Comparison of ENCODE assay signal across 18 cellular contexts in the genomic region with DNA sequence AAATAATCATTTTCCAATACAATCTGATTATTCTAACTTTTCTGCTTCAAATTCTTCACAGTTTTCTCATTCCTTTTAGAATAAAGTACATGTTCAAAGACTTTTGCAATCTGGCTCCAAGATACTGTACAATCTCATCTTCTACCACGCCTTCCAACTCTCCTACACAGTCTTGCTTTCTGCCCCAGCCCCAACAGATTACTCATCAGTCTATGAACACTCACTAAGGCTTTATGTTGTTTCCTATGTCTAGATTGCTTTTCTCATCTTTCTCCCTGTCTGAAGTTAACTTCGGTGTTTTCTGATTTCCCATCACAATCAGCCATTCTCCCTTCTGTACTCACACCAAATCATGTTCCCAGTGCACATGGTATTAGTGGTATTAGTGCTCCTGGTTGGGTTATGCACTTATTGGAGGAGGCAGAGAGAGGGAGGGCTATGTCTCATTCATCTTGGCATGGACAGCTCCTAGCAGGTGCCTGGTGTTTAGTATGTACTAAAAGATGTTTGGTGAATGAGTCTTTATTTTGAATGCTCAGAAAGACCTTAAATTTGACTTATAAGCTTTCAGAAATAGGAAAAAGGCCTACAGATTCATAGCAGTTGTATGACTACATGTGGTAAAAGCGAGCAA. TPM values are rescaled to one million over a fixed set of nuclear protein-coding genes. Genes with fewer than 3 reads are reported as not detected.
DNase-seq lines count a peak whose midpoint lies in the region; ATAC-seq and TF ChIP-seq lines count a peak whose summit lies in the region.
"Had no signal": no experiment of that assay in that cellular context is flagged by ENCODE, and none has a peak within 500 bp of the region (broad histone marks: within the 10 kb centered on the region; RNA-seq: fewer than 3 reads in every experiment).

No MANE protein-coding gene starts in this region.

- no peaks in the 10 kb centered on the region for H3K36me3 Mint-ChIP-seq in MCF 10A (ENCODE audit: insufficient read depth, unreplicated experiment)
- no peaks in the 10 kb centered on the region for H3K36me3 Mint-ChIP-seq in chondrocyte (ENCODE audit: low read depth)
- H3K36me3 Mint-ChIP-seq: naive B cell had no signal

- H3K4me1 ChIP-seq in breast epithelium (no peaks in the 10 kb centered on the region), left lung (no peaks in the 10 kb centered on the region), testis (no peaks in the 10 kb centered on the region)

- no peak for TF ChIP-seq CTCF in MCF 10A (IDR thresholded peaks at IDR 0.05; ENCODE audit: unreplicated experiment)
- no peak for TF ChIP-seq CTCF in breast epithelium (IDR thresholded peaks at IDR 0.05)
- TF ChIP-seq CTCF in chondrocyte (IDR thresholded peaks at IDR 0.05) = no peak
- no peak for TF ChIP-seq CTCF in left lung (IDR thresholded peaks at IDR 0.05)
- no peak for TF ChIP-seq CTCF in testis (IDR thresholded peaks at IDR 0.05)
- TF ChIP-seq CTCF in GM10248 (IDR thresholded peaks at IDR 0.05; ENCODE audit: control extremely low read depth, extremely low read depth, low read depth, missing control alignments) = no peak

- no peak overlapping the region for H3K27ac ChIP-seq in breast epithelium
- no peak overlapping the region for H3K27ac ChIP-seq in left lung
- no peak overlapping the region for H3K27ac ChIP-seq in testis
- H3K27ac ChIP-seq: 22Rv1, skin epidermis had no signal

- H3K4me3 ChIP-seq in breast epithelium = no peak overlapping the region
- no peak overlapping the region for H3K4me3 ChIP-seq in left lung
- no peak overlapping the region for H3K4me3 ChIP-seq in testis
- H3K4me3 ChIP-seq: HAP-1, skin epidermis had no signal

- H3K27me3 ChIP-seq in breast epithelium (no peaks in the 10 kb centered on the region), left lung (no peaks in the 10 kb centered on the region), testis (no peaks in the 10 kb centered on the region)

- H3K4me3 Mint-ChIP-seq in MCF 10A (ENCODE audit: unreplicated experiment) (no peak overlapping the region), chondrocyte (ENCODE audit: unreplicated experiment) (no peak overlapping the region)
- H3K4me3 Mint-ChIP-seq: CD4-positive, alpha-beta T cell; naive B cell had no signal

- H3K9me3 ChIP-seq in breast epithelium = no peaks in the 10 kb centered on the region
- H3K9me3 ChIP-seq in left lung = no peaks in the 10 kb centered on the region
- H3K9me3 ChIP-seq in testis = no peaks in the 10 kb centered on the region
- H3K9me3 ChIP-seq: HAP-1 had no signal

- H3K9me3 Mint-ChIP-seq in MCF 10A (ENCODE audit: unreplicated experiment) (no peaks in the 10 kb centered on the region), chondrocyte (ENCODE audit: low read depth) (no peaks in the 10 kb centered on the region)
- H3K9me3 Mint-ChIP-seq: CD4-positive, alpha-beta T cell; naive B cell had no signal

- DNase-seq in MCF 10A (ENCODE audit: unreplicated experiment) = peak; percentile 79
- no peak for DNase-seq in breast epithelium (ENCODE audit: low spot score in 2 of 2)
- DNase-seq in chondrocyte (ENCODE audit: low spot score) = no peak
- no peak for DNase-seq in left lung
- no peak for DNase-seq in testis
- no peak for DNase-seq in GM10248 (ENCODE audit: extremely low spot score)
- no peak for DNase-seq in SHP77 (lab: John Stamatoyannopoulos, UW)
- DNase-seq: activated CD4-positive, CD25-positive, alpha-beta regulatory T cell treated with anti-CD3 and anti-CD28 coated beads, Interleukin-2, amount 50 U/mL, for 72 hours; CD4-positive, alpha-beta T cell; islet precursor cell; naive B cell; NCI-H1092; NCI-H345; T-helper 1 cell had no signal

- no peaks in the 10 kb centered on the region for H3K27me3 Mint-ChIP-seq in MCF 10A (ENCODE audit: insufficient read depth, unreplicated experiment)
- no peaks in the 10 kb centered on the region for H3K27me3 Mint-ChIP-seq in chondrocyte (ENCODE audit: low read depth)
- H3K27me3 Mint-ChIP-seq: CD4-positive, alpha-beta T cell had no signal

- WGBS in testis, 2 donors = 83 to 88% methylated on average over 3 of the region's 3 CpGs

- no peak for TF ChIP-seq POLR2A in breast epithelium (IDR thresholded peaks at IDR 0.05)
- TF ChIP-seq POLR2A in testis (IDR thresholded peaks at IDR 0.05) = no peak

- H3K36me3 ChIP-seq in breast epithelium (no peaks in the 10 kb centered on the region), left lung (no peaks in the 10 kb centered on the region), testis (ENCODE audit: low read depth, missing control alignments) (no peaks in the 10 kb centered on the region)
- H3K36me3 ChIP-seq: HAP-1 had no signal

- intact Hi-C loops in MCF 10A (cut with micrococcal nuclease) = loop anchor here (1.0 to 2.0 kb wide), 2 partner anchors 44 to 52 kb away; partner anchors contain the start of gene ZNF608
- intact Hi-C loops in breast epithelium (cut with DNase I; ENCODE audit: low total_unique reads) = no loop called here
- intact Hi-C loops in left lung (cut with DNase I) = no loop called here
- intact Hi-C loops in testis (cut with DNase I; ENCODE audit: low total_unique reads) = no loop called here

- ATAC-seq in left lung (peak; percentile 25), GM18858 (IDR thresholded peaks at IDR 0.05; ENCODE audit: unreplicated experiment) (no peak)

- CTCF ChIA-PET in MCF 10A (lab: Yijun Ruan, JAX) (interaction anchor here (0.7 to 1.4 kb wide), 4 partner anchors 36 to 45 kb away, joined by 3 to 4 read pairs (median 4); no protein-coding TSS in a partner anchor), GM10248 (lab: Yijun Ruan, JAX) (interaction anchor here (0.6 to 1.9 kb wide), 2 partner anchors 13 to 20 kb away, joined by 3 to 4 read pairs; no protein-coding TSS in a partner anchor)

- POLR2A ChIA-PET in MCF 10A (lab: Yijun Ruan, JAX) = interaction anchor here (0.6 to 4.2 kb wide), 19 partner anchors 8 to 622 kb away, joined by 3 to 37 read pairs (median 4); partner anchors contain the start of gene ZNF608
- POLR2A ChIA-PET in GM10248 (lab: Yijun Ruan, JAX) = no interaction called here

- BruUV-seq in MCF 10A (replicated peaks; lab: Mats Ljungman, UMichigan) = TSS peak; percentile 43

- peaks cover 21% of the 10 kb centered on the region for H3K4me1 Mint-ChIP-seq in MCF 10A (ENCODE audit: insufficient read depth, unreplicated experiment)
- peaks cover 20% of the 10 kb centered on the region for H3K4me1 Mint-ChIP-seq in chondrocyte (ENCODE audit: low read depth)
- H3K4me1 Mint-ChIP-seq: naive B cell had no signal

- H3K27ac Mint-ChIP-seq in MCF 10A (ENCODE audit: low read depth, unreplicated experiment) (peak overlapping the region; percentile 54), chondrocyte (ENCODE audit: unreplicated experiment) (peak overlapping the region; percentile 14)
- H3K27ac Mint-ChIP-seq: CD4-positive, alpha-beta T cell had no signal

RNA-seq across cellular contexts. Expression of gene ZNF608, which starts 43.9 kb away (rescaled TPM):
- total RNA-seq in MCF 10A (2022) (8.4 and 10.4 TPM in 2 replicates), breast epithelium (10 to 100 TPM; 15.7 to 82.1 (median 58.7) TPM), chondrocyte (20.7 to 36.3 TPM (median 23.8 TPM) in 3 replicates), left lung (10 to 100 TPM; 21.9 to 24.0 TPM), testis (10 to 100 TPM; 42.1 to 42.4 TPM)
- 28.7 TPM for polyA plus RNA-seq in testis (ENCODE audit: insufficient read depth, low read depth, low replicate concordance)
